Comparison of ENCODE assay signal across 8 cellular contexts in the genomic region with DNA sequence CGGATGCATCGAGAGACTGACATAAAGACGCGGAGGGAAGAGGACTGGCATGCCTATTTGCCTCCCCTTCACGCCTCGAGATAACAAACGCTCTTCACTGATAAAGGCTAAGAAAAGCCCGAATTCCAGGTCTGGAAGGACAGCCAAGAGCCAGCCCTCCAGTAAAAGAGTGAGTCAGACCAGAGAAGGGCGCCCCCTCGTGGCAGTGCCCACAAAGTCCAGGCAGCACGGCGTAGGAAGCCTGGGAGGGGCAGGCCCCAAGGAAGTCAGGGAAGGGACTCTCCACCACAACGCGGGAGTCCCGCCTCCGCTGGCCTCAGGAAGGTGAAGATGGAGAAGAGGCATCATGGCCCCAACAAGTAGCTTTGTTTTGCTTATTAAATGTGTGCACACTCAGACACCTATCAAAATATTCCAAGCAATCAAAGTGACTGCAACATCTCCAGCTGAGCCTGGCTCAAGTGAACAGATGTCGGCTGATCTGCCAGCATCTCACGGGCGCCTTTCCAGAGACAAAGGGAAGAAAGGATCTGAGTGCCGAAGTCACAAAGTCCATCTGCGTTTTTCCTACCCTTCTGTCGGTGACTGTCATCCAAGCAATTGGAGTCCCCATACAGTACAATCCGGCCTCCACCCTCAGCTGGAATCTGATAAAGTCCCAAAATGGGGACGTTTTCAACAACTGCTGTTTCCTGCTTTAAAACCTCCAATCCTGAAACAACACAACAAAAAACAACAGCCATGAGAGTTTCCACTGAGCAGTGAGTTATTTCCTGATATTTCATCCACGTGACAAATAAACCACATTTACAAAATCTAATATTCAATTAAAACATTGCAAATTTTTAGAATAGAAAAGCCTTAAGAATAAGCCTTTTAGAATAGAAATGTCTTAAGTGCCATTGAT. TPM values are rescaled to one million over a fixed set of nuclear protein-coding genes. Genes with fewer than 3 reads are reported as not detected.
DNase-seq lines count a peak whose midpoint lies in the region; ATAC-seq and TF ChIP-seq lines count a peak whose summit lies in the region.

No MANE protein-coding gene starts in this region.

- peak; percentile 89 for ATAC-seq in CD8-positive, alpha-beta T cell
- ATAC-seq in GM18861 (IDR thresholded peaks at IDR 0.05; ENCODE audit: unreplicated experiment): no peak

- no peaks in the 10 kb centered on the region for H3K9me3 Mint-ChIP-seq in CD8-positive, alpha-beta T cell

- H2AFZ ChIP-seq in neural cell (ENCODE audit: low read depth, low read length): no peak overlapping the region

- TF ChIP-seq CTCF in CD8-positive, alpha-beta T cell (IDR thresholded peaks at IDR 0.05): peak; percentile 80
- TF ChIP-seq CTCF in neural cell (IDR thresholded peaks at IDR 0.05; ENCODE audit: poor library complexity, severe bottlenecking): peak; percentile 83

- no peak overlapping the region for H3K4me2 ChIP-seq in neural cell (ENCODE audit: low read length)

- H3K36me3 Mint-ChIP-seq in CD8-positive, alpha-beta T cell: peaks cover 94% of the 10 kb centered on the region

- no peak overlapping the region for H3K9ac ChIP-seq in neural cell (ENCODE audit: low read length)

- H3K4me1 Mint-ChIP-seq in CD8-positive, alpha-beta T cell (ENCODE audit: low read depth): no peaks in the 10 kb centered on the region

- no peaks in the 10 kb centered on the region for H4K20me1 ChIP-seq in neural cell (ENCODE audit: insufficient read depth)

- DNase-seq in CD8-positive, alpha-beta T cell: peak; percentile 23 to 68 (median 54)
- DNase-seq in HK-2 (ENCODE audit: unreplicated experiment) (peak; percentile 83), RKO (ENCODE audit: low spot score) (peak; percentile 69), fibroblast of peridontal ligament (ENCODE audit: extremely low read depth) (peak; percentile 70), stromal cell of bone marrow (ENCODE audit: low read depth) (peak; percentile 47)
- DNase-seq in activated T-helper 1 cell treated with anti-CD3 and anti-CD28 coated beads, Interleukin-2, amount 50 U/mL, for 16 hours (ENCODE audit: low read depth in 1 of 2, low spot score in 1 of 2): peak; percentile 41 to 46

- H3K36me3 ChIP-seq in CD8-positive, alpha-beta T cell (ENCODE audit: insufficient read depth, low read length): peaks cover 68% of the 10 kb centered on the region
- peaks cover 20% of the 10 kb centered on the region for H3K36me3 ChIP-seq in neural cell (ENCODE audit: insufficient read depth, low read length)

- TF ChIP-seq RAD21 in neural cell (conservative IDR thresholded peaks at IDR 0.05): peak; percentile 72

- intact Hi-C loops in CD8-positive, alpha-beta T cell (cut with DNase I, micrococcal nuclease): loop anchor here (1.0 to 10.0 kb wide), 3 partner anchors 106 to 237 kb away; partner anchors contain the start of gene OSGIN1 (in 1 of the 2)

- H3K27ac Mint-ChIP-seq in CD8-positive, alpha-beta T cell: peak overlapping the region; percentile 67

- no peaks in the 10 kb centered on the region for H3K9me2 ChIP-seq in neural cell (ENCODE audit: insufficient read depth, low read length)

- H3F3A ChIP-seq in neural cell (ENCODE audit: insufficient read depth, low read length, poor library complexity, severe bottlenecking): no peaks in the 10 kb centered on the region

- no peaks in the 10 kb centered on the region for H3K27me3 Mint-ChIP-seq in CD8-positive, alpha-beta T cell (ENCODE audit: low read depth)

- H3K9me3 ChIP-seq in CD8-positive, alpha-beta T cell (ENCODE audit: low read length): no peaks in the 10 kb centered on the region
- H3K9me3 ChIP-seq in neural cell (ENCODE audit: low read length): no peaks in the 10 kb centered on the region

- H3K27ac ChIP-seq in CD8-positive, alpha-beta T cell (ENCODE audit: low read depth, low read length): no peak overlapping the region
- H3K27ac ChIP-seq in neural cell (ENCODE audit: low read length): no peak overlapping the region

- H3K79me2 ChIP-seq in neural cell (replicated peaks; ENCODE audit: insufficient read depth, low read length): no peaks in the 10 kb centered on the region

- POLR2A ChIA-PET in CD8-positive, alpha-beta T cell (lab: Charles Lee): no interaction called here

- H3K4me3 ChIP-seq in CD8-positive, alpha-beta T cell (ENCODE audit: low read depth, low read length): no peak overlapping the region
- H3K4me3 ChIP-seq in neural cell (ENCODE audit: low read length): no peak overlapping the region

- no peaks in the 10 kb centered on the region for H3K27me3 ChIP-seq in CD8-positive, alpha-beta T cell (ENCODE audit: insufficient read depth, low read length)
- H3K27me3 ChIP-seq in neural cell (ENCODE audit: insufficient read depth, low read depth, low read length): no peaks in the 10 kb centered on the region

- no peak for TF ChIP-seq EP300 in neural cell (conservative IDR thresholded peaks at IDR 0.05; ENCODE audit: poor library complexity, severe bottlenecking)

- no peaks in the 10 kb centered on the region for H3K4me1 ChIP-seq in CD8-positive, alpha-beta T cell (ENCODE audit: insufficient read depth, low read length)

- CTCF ChIA-PET in CD8-positive, alpha-beta T cell (lab: Charles Lee): interaction anchor here (0.9 to 1.5 kb wide), 5 partner anchors 9 to 115 kb away, joined by 3 to 4 read pairs (median 3); no protein-coding TSS in a partner anchor

- no peak overlapping the region for H3K4me3 Mint-ChIP-seq in CD8-positive, alpha-beta T cell

TF ChIP-seq in neural cell, 6 proteins besides CTCF, POLR2A, EP300 and RAD21:
- TF ChIP-seq TAF1 (IDR thresholded peaks at IDR 0.05; ENCODE audit: low read depth) (no peak), SMC3 (conservative IDR thresholded peaks at IDR 0.05; ENCODE audit: poor library complexity) (peak; percentile 87)
TF ChIP-seq in neural cell: peak in this region for 1.

RNA-seq across cellular contexts. Expression of gene SLC38A8, which starts 20.4 kb away (rescaled TPM):
- not detected for total RNA-seq in CD8-positive, alpha-beta T cell
- polyA plus RNA-seq in neural cell: not detected in 2 replicates
- polyA minus RNA-seq in neural cell: not detected in 2 replicates

RNA-seq across cellular contexts. Expression of gene MBTPS1, which starts 53.8 kb away (rescaled TPM):
- total RNA-seq in CD8-positive, alpha-beta T cell: 100 to 1,000 TPM; 128 to 130 TPM
- 66.9 and 86.9 TPM in 2 replicates for polyA plus RNA-seq in neural cell
- 106 and 107 TPM in 2 replicates for polyA minus RNA-seq in neural cell
